ENCODE assay signal across 9 cellular contexts in genomic region chr9:71765693-71766092, GRCh38. TPM values are rescaled to one million over a fixed set of nuclear protein-coding genes. Genes with fewer than 3 reads are reported as not detected.
DNase-seq lines count a peak whose midpoint lies in the region; TF ChIP-seq lines count a peak whose summit lies in the region.
"Had no signal": no experiment of that assay in that cellular context is flagged by ENCODE, and none has a peak within 500 bp of the region (broad histone marks: within the 10 kb centered on the region; RNA-seq: fewer than 3 reads in every experiment).

No MANE protein-coding gene starts in this region.

- DNase-seq in AG04449 (ENCODE audit: low read depth, low spot score) (no peak), iPS-NIHi11 (ENCODE audit: low spot score) (no peak), SK-N-DZ (ENCODE audit: low spot score) (no peak), NCI-H446 (lab: John Stamatoyannopoulos, UW) (no peak), ureter (ENCODE audit: low spot score) (no peak)
- DNase-seq: activated effector memory CD4-positive, alpha-beta T cell treated with Interleukin-2 at 50 U/mL for 16 hours had no signal

- 79 to 83% methylated on average over 1 to 2 of the region's 2 CpGs for WGBS in mesodermal cell (ENCODE audit: insufficient coverage in 2 of 2), 2 experiments

- no peak for TF ChIP-seq CTCF in AG04449 (IDR thresholded peaks at IDR 0.05; ENCODE audit: insufficient read depth, low read length, missing control alignments)
- TF ChIP-seq CTCF in brain (conservative IDR thresholded peaks at IDR 0.05), result no peak

- H3K27ac ChIP-seq in HUES6 (ENCODE audit: low read depth, low read length) (no peak overlapping the region), mesodermal cell (ENCODE audit: low read depth, low read length, severe bottlenecking) (no peak overlapping the region)

- H3K4me3 ChIP-seq in AG04449 (ENCODE audit: low read depth, low read length) (peak overlapping the region; percentile 36), HUES6 (ENCODE audit: low read depth, low read length) (peak overlapping the region; percentile 29), mesodermal cell (ENCODE audit: extremely low read depth, insufficient read depth, low read length, poor library complexity, severe bottlenecking) (peak overlapping the region; percentile 88)

- no peaks in the 10 kb centered on the region for H3K27me3 ChIP-seq in HUES6 (ENCODE audit: control insufficient read depth, insufficient read depth, low read length)

- H3K36me3 ChIP-seq in HUES6 (ENCODE audit: control insufficient read depth, insufficient read depth, low read length), result no peaks in the 10 kb centered on the region
- peaks cover 3% of the 10 kb centered on the region for H3K36me3 ChIP-seq in mesodermal cell (ENCODE audit: control insufficient read depth, insufficient read depth, low read length)

- POLR2A ChIA-PET in AG04449 (lab: Yijun Ruan, JAX), result no interaction called here

- H3K4me1 ChIP-seq in HUES6 (ENCODE audit: control insufficient read depth, insufficient read depth, low read length), result peaks cover 63% of the 10 kb centered on the region
- H3K4me1 ChIP-seq in mesodermal cell (ENCODE audit: control insufficient read depth, insufficient read depth, low read length, poor library complexity, severe bottlenecking), result peaks cover 31% of the 10 kb centered on the region

- peaks cover 73% of the 10 kb centered on the region for H3K4me1 Mint-ChIP-seq in brain

- peak overlapping the region in 4 of 5 experiments; percentile 49 to 95 (median 82) for H3K27ac Mint-ChIP-seq in brain

- no peaks in the 10 kb centered on the region for H3K36me3 Mint-ChIP-seq in brain

- H3K9me3 Mint-ChIP-seq in brain, result peaks cover 0 to 3% (median 0%) of the 10 kb centered on the region in 5 experiments

- no peak overlapping the region for H3K9ac ChIP-seq in HUES6 (ENCODE audit: low read length)

- H3K9me3 ChIP-seq in HUES6 (ENCODE audit: control insufficient read depth, insufficient read depth, low read depth, low read length) (no peaks in the 10 kb centered on the region), mesodermal cell (ENCODE audit: control insufficient read depth, low read length) (no peaks in the 10 kb centered on the region)

- peak overlapping the region; percentile 79 to 99 (median 97) for H3K4me3 Mint-ChIP-seq in brain

- CTCF ChIA-PET in AG04449 (lab: Yijun Ruan, JAX), result interaction anchor here (1.3 to 2.4 kb wide), 3 partner anchors 50 to 162 kb away, joined by 3 to 15 read pairs (median 5); no protein-coding TSS in a partner anchor

- H3K27me3 Mint-ChIP-seq in brain, result peaks cover 21% of the 10 kb centered on the region

RNA-seq across cellular contexts. Expression of gene CEMIP2, which starts 2.6 kb away (rescaled TPM):
- 6.8 TPM for polyA plus RNA-seq in brain (ENCODE audit: insufficient read depth, low read depth, low replicate concordance)
- polyA plus RNA-seq in mesodermal cell (2013, experiment 1 of 2), result 198 TPM
- polyA plus RNA-seq in mesodermal cell (2013, experiment 2 of 2), result 190 TPM
- polyA plus RNA-seq in SK-N-DZ (2014; cell fraction: cytosol; rRNA removed), result 8.0 and 12.0 TPM in 2 replicates
- 3.9 and 6.3 TPM in 2 replicates for polyA plus RNA-seq in SK-N-DZ (2014; cell fraction: nucleus; rRNA removed)
- total RNA-seq in ureter, result 162 TPM

Comparison
In these comparisons a context has a peak if more than half of its experiments do, and no peak if none do; other contexts are left out.
1. H3K4me3 ChIP-seq: peak in every context shown above with its lines; median percentile 88 in mesodermal cell; 36 in AG04449; 29 in HUES6.